ENCODE assay signal across 5 cellular contexts in the genomic region with DNA sequence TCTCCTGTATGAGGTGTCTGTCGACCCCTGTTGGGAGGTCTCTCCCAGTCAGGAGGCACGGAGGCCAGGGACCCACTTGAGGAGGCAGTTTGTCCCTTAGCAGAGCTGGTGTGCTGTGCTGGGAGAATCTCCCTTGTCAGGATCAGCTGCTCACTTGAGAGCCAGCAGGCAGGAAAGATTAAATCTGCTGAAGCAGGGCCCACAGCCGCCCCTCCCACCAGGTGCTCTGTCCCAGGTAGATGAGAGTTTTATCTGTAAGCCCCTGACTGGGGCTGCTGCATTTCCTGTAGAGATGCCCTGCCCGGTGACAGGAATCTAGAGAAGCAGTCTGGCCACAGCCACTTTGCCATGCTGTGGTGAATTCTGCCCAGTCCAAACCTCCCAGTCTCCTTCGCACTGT.
DNase-seq lines count a peak whose midpoint lies in the region; TF ChIP-seq lines count a peak whose summit lies in the region.
"Not testable (repeated sequence)": the region's sequence is repeated elsewhere in the genome, so short reads cannot be mapped to it uniquely, and the experiment has no call there.

No MANE protein-coding gene starts in this region.

- not testable (repeated sequence) for H3K27ac ChIP-seq in WERI-Rb-1; endodermal cell (ENCODE audit: low read depth, low read length); mesenchymal stem cell (ENCODE audit: low read length, poor library complexity, severe bottlenecking)

- H3K9me3 ChIP-seq in WERI-Rb-1 (ENCODE audit: severe bottlenecking); endodermal cell (ENCODE audit: control insufficient read depth, low read length); mesenchymal stem cell (ENCODE audit: control insufficient read depth, low read length): not testable (repeated sequence)

- not testable (repeated sequence) for H2BK5ac ChIP-seq in mesenchymal stem cell (ENCODE audit: low read depth, low read length, poor library complexity, severe bottlenecking)

- H3K36me3 ChIP-seq in WERI-Rb-1; endodermal cell (ENCODE audit: control insufficient read depth, insufficient read depth, low read length); mesenchymal stem cell (ENCODE audit: control insufficient read depth in 1 of 2, insufficient read depth in 2 of 2, low read depth in 1 of 2, low read length in 2 of 2): not testable (repeated sequence)

- not testable (repeated sequence) for H4K8ac ChIP-seq in mesenchymal stem cell (ENCODE audit: low read length)

- H3K27me3 ChIP-seq in WERI-Rb-1 (ENCODE audit: insufficient read depth, low read depth, severe bottlenecking); endodermal cell (ENCODE audit: control insufficient read depth, insufficient read depth, low read length, poor library complexity, severe bottlenecking); mesenchymal stem cell (ENCODE audit: control insufficient read depth in 1 of 2, insufficient read depth in 1 of 2, low read length in 2 of 2): not testable (repeated sequence)

- H2BK15ac ChIP-seq in mesenchymal stem cell (ENCODE audit: low read depth, poor library complexity, severe bottlenecking) = not testable (repeated sequence)

- DNase-seq in ELF-1 (ENCODE audit: low read depth, low spot score) (peak; percentile 12), WERI-Rb-1 (peak; percentile 21), endodermal cell (peak; percentile 74)
- not testable (repeated sequence) for DNase-seq in mesenchymal stem cell

- not testable (repeated sequence) for H3K9ac ChIP-seq in endodermal cell (ENCODE audit: extremely low read depth, low read length, poor library complexity, severe bottlenecking); mesenchymal stem cell (ENCODE audit: low read length)

- H3K4me2 ChIP-seq in mesenchymal stem cell (ENCODE audit: low read length, poor library complexity, severe bottlenecking) = not testable (repeated sequence)

- WGBS in endodermal cell (ENCODE audit: insufficient coverage in 1 of 2, insufficient read length in 1 of 2), 2 experiments = 71 to 72% methylated on average over 3 to 5 of the region's 5 CpGs
- 67% methylated on average over 5 of the region's 5 CpGs for WGBS in mesenchymal stem cell

- not testable (repeated sequence) for H3K23ac ChIP-seq in mesenchymal stem cell (ENCODE audit: low read length in 2 of 2)

- not testable (repeated sequence) for H2AK5ac ChIP-seq in mesenchymal stem cell (ENCODE audit: low read length, severe bottlenecking)

- not testable (repeated sequence) for H3K79me1 ChIP-seq in mesenchymal stem cell (replicated peaks; ENCODE audit: low read length, poor library complexity, severe bottlenecking)

- H3K27ac Mint-ChIP-seq in endodermal cell = not testable (repeated sequence)

- TF ChIP-seq RAD21 in Ishikawa (IDR thresholded peaks at IDR 0.05; ENCODE audit: low read depth) = not testable (repeated sequence)

- not testable (repeated sequence) for H2BK120ac ChIP-seq in mesenchymal stem cell (ENCODE audit: low read depth, low read length)

- not testable (repeated sequence) for H3K4me1 ChIP-seq in endodermal cell (ENCODE audit: control insufficient read depth, insufficient read depth, low read length); mesenchymal stem cell (ENCODE audit: control insufficient read depth, insufficient read depth, low read depth, low read length)

- not testable (repeated sequence) for H3K4ac ChIP-seq in mesenchymal stem cell (ENCODE audit: low read depth in 1 of 2, low read length in 2 of 2)

- H3K36me3 Mint-ChIP-seq in endodermal cell (ENCODE audit: low read depth) = not testable (repeated sequence)

- TF ChIP-seq EP300 in Ishikawa (IDR thresholded peaks at IDR 0.05; ENCODE audit: borderline replicate concordance) = not testable (repeated sequence)

- not testable (repeated sequence) for H4K91ac ChIP-seq in mesenchymal stem cell (ENCODE audit: low read length)

- not testable (repeated sequence) for H3K4me3 Mint-ChIP-seq in endodermal cell

- H2BK12ac ChIP-seq in mesenchymal stem cell (ENCODE audit: low read length in 2 of 2) = not testable (repeated sequence)

- H3K4me1 Mint-ChIP-seq in endodermal cell = not testable (repeated sequence)

- not testable (repeated sequence) for H3K18ac ChIP-seq in mesenchymal stem cell (ENCODE audit: low read depth in 1 of 2, low read length in 2 of 2)

- H3K14ac ChIP-seq in mesenchymal stem cell (ENCODE audit: low read length in 2 of 2) = not testable (repeated sequence)

- H3K9me3 Mint-ChIP-seq in endodermal cell = not testable (repeated sequence)

- not testable (repeated sequence) for H3K27me3 Mint-ChIP-seq in endodermal cell (ENCODE audit: insufficient read depth)

- TF ChIP-seq CTCF in WERI-Rb-1 (IDR thresholded peaks at IDR 0.05; ENCODE audit: low read depth, low read length); endodermal cell (conservative IDR thresholded peaks at IDR 0.05): not testable (repeated sequence)

- peak overlapping the region; percentile 3 for H2AFZ ChIP-seq in mesenchymal stem cell (ENCODE audit: low read depth, low read length)

- not testable (repeated sequence) for H3K4me3 ChIP-seq in WERI-Rb-1 (ENCODE audit: low read depth, low read length); endodermal cell (ENCODE audit: low read length); mesenchymal stem cell (ENCODE audit: insufficient read depth in 1 of 2, low read depth in 1 of 2, low read length in 2 of 2)

TF ChIP-seq in Ishikawa, 13 proteins besides CTCF, POLR2A, EP300 and RAD21:
- TF ChIP-seq, protein P1, sequence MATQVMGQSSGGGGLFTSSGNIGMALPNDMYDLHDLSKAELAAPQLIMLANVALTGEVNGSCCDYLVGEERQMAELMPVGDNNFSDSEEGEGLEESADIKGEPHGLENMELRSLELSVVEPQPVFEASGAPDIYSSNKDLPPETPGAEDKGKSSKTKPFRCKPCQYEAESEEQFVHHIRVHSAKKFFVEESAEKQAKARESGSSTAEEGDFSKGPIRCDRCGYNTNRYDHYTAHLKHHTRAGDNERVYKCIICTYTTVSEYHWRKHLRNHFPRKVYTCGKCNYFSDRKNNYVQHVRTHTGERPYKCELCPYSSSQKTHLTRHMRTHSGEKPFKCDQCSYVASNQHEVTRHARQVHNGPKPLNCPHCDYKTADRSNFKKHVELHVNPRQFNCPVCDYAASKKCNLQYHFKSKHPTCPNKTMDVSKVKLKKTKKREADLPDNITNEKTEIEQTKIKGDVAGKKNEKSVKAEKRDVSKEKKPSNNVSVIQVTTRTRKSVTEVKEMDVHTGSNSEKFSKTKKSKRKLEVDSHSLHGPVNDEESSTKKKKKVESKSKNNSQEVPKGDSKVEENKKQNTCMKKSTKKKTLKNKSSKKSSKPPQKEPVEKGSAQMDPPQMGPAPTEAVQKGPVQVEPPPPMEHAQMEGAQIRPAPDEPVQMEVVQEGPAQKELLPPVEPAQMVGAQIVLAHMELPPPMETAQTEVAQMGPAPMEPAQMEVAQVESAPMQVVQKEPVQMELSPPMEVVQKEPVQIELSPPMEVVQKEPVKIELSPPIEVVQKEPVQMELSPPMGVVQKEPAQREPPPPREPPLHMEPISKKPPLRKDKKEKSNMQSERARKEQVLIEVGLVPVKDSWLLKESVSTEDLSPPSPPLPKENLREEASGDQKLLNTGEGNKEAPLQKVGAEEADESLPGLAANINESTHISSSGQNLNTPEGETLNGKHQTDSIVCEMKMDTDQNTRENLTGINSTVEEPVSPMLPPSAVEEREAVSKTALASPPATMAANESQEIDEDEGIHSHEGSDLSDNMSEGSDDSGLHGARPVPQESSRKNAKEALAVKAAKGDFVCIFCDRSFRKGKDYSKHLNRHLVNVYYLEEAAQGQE (IDR thresholded peaks at IDR 0.05; ENCODE audit: low read depth) = 0 out of 2 replicates have a peak, but pooled peaks have one; percentile 24
